In the genomic region with DNA sequence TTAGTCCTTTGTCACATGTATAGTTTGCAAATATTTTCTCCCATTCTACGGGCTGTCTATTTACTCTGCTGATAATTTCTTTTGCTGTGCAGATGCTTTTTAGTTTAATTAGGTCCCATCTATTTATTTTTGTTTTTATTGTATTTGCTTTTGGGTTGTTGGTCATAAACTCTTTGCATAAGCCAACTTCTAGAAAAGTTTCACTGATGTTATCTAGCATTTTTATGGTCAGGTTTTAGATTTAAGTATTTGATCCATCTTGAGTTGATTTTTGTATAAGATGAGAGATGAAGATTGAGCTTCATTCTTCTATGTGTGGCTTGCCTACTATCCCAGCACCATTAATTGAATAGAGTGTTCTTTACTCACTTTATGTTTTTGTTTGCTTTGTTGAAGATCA, we compare ENCODE assay signal across 18 cellular contexts.
A peak's percentile ranks its signal among the peaks of the same experiment; 100 is the strongest.
DNase-seq lines count a peak whose midpoint lies in the region; TF ChIP-seq lines count a peak whose summit lies in the region.
"Had no signal": no experiment of that assay in that cellular context is flagged by ENCODE, and none has a peak within 500 bp of the region (broad histone marks: within the 10 kb centered on the region; RNA-seq: fewer than 3 reads in every experiment).

No MANE protein-coding gene starts in this region.

- no peak overlapping the region for H3K4me3 ChIP-seq in LNCaP clone FGC (ENCODE audit: low read depth, low read length)
- H3K4me3 ChIP-seq: BLaER1 had no signal

- no peak for TF ChIP-seq CTCF in LNCaP clone FGC (IDR thresholded peaks at IDR 0.05; ENCODE audit: control insufficient read depth, extremely low read depth, insufficient read depth)
- no peak for TF ChIP-seq CTCF in VCaP (conservative IDR thresholded peaks at IDR 0.05)

- H3K27ac ChIP-seq in VCaP, result peak overlapping the region; percentile 86
- H3K27ac ChIP-seq: BLaER1 had no signal

- DNase-seq in NCI-H526 treated with DMSO at 0.1 percent for 48 hours (lab: John Stamatoyannopoulos, UW) (peak; percentile 17), NCI-H526 (lab: John Stamatoyannopoulos, UW) (no peak), LNCaP clone FGC (ENCODE audit: low read depth) (peak; percentile 95), anterior cingulate cortex (lab: John Stamatoyannopoulos, UW) (no peak), mesenteric fat pad (ENCODE audit: low spot score) (no peak), NCI-H446 (lab: John Stamatoyannopoulos, UW) (no peak)
- DNase-seq: 8988T; ACHN; BE2C; C1 segment of cervical spinal cord; Caco-2; Calu3; CD4-positive, alpha-beta T cell; CD8-positive, alpha-beta T cell; DMS79 treated with DMSO at 0.1 percent for 48 hours; GF-D8 had no signal

Comparison
In these comparisons a context has a peak if more than half of its experiments do, and no peak if none do; other contexts are left out.
1. DNase-seq: peak in NCI-H526 treated with DMSO at 0.1 percent for 48 hours (single experiment) and LNCaP clone FGC (single experiment); none in NCI-H526 (0 of 2), anterior cingulate cortex (0 of 58), mesenteric fat pad (single experiment) and NCI-H446 (0 of 2).